In genomic region chr11:10414659-10415058, GRCh38 we compare ENCODE assay signal across 8 cellular contexts. TPM values are rescaled to one million over a fixed set of nuclear protein-coding genes. Genes with fewer than 3 reads are reported as not detected.
DNase-seq lines count a peak whose midpoint lies in the region; ATAC-seq and TF ChIP-seq lines count a peak whose summit lies in the region.

No MANE protein-coding gene starts in this region.

- H3K4me3 Mint-ChIP-seq in CD8-positive, alpha-beta memory T cell, result peak overlapping the region in 5 of 7 donors; percentile 25 to 60 (median 53)
- H3K4me3 Mint-ChIP-seq in naive thymus-derived CD8-positive, alpha-beta T cell, result peak overlapping the region in 7 of 10 donors; percentile 2 to 55 (median 31)

- peaks cover 25 to 27% (median 25%) of the 10 kb centered on the region in 3 donors for H3K4me1 Mint-ChIP-seq in CD8-positive, alpha-beta memory T cell
- H3K4me1 Mint-ChIP-seq in naive thymus-derived CD8-positive, alpha-beta T cell, result peaks cover 7 to 33% (median 29%) of the 10 kb centered on the region in 4 donors

- no peak overlapping the region for H3K27ac ChIP-seq in CD8-positive, alpha-beta memory T cell (ENCODE audit: low read depth, low read length)
- peak overlapping the region in 50 of 59 donors; percentile 5 to 88 (median 71) for H3K27ac ChIP-seq in dorsolateral prefrontal cortex

- H3K27ac Mint-ChIP-seq in CD8-positive, alpha-beta memory T cell, result peak overlapping the region in 3 of 8 donors; percentile 70 to 73 (median 73)
- peak overlapping the region in 3 of 10 donors; percentile 38 to 63 (median 49) for H3K27ac Mint-ChIP-seq in naive thymus-derived CD8-positive, alpha-beta T cell

- TF ChIP-seq CTCF in dorsolateral prefrontal cortex (IDR thresholded peaks at IDR 0.05 in 54 of 56, conservative IDR thresholded peaks at IDR 0.05 in 2 of 56; ENCODE audit: low read depth in 1 of 56, partially characterized antibody in 56 of 56), result no peak

- DNase-seq in CD8-positive, alpha-beta memory T cell, result no peak
- DNase-seq in MV-4-11 (lab: John Stamatoyannopoulos, UW), result peak; percentile 85
- DNase-seq in dorsolateral prefrontal cortex, result peak in 3 of 10 donors; percentile 32 to 61 (median 61)
- no peak for DNase-seq in naive thymus-derived CD8-positive, alpha-beta T cell
- no peak for DNase-seq in NCI-H2171 (lab: John Stamatoyannopoulos, UW)
- no peak for DNase-seq in ecto neural progenitor cell (ENCODE audit: low spot score)

- no peaks in the 10 kb centered on the region for H3K9me3 ChIP-seq in CD8-positive, alpha-beta memory T cell (ENCODE audit: low read length)

- H3K9me3 Mint-ChIP-seq in CD8-positive, alpha-beta memory T cell, result no peaks in the 10 kb centered on the region
- H3K9me3 Mint-ChIP-seq in naive thymus-derived CD8-positive, alpha-beta T cell, result no peaks in the 10 kb centered on the region

- no peaks in the 10 kb centered on the region for H3K27me3 ChIP-seq in CD8-positive, alpha-beta memory T cell (ENCODE audit: insufficient read depth, low read length, poor library complexity, severe bottlenecking)
- no peaks in the 10 kb centered on the region for H3K27me3 ChIP-seq in dorsolateral prefrontal cortex

- peaks cover 0 to 1% of the 10 kb centered on the region in 2 donors for H3K27me3 Mint-ChIP-seq in CD8-positive, alpha-beta memory T cell
- peaks cover 0 to 5% (median 0%) of the 10 kb centered on the region in 5 donors for H3K27me3 Mint-ChIP-seq in naive thymus-derived CD8-positive, alpha-beta T cell

- intact Hi-C loops in dorsolateral prefrontal cortex (cut with DNase I), result loop anchor here (5.0 kb wide), 4 partner anchors 38 to 238 kb away; partner anchors contain the start of gene RNF141 (in 2 of the 2)

- H3K36me3 Mint-ChIP-seq in CD8-positive, alpha-beta memory T cell, result no peaks in the 10 kb centered on the region
- H3K36me3 Mint-ChIP-seq in naive thymus-derived CD8-positive, alpha-beta T cell, result no peaks in the 10 kb centered on the region

- H3K4me3 ChIP-seq in CD8-positive, alpha-beta memory T cell (ENCODE audit: low read length), result no peak overlapping the region
- peak overlapping the region in 1 of 59 donors; percentile 10 for H3K4me3 ChIP-seq in dorsolateral prefrontal cortex

- CTCF ChIA-PET in CD8-positive, alpha-beta memory T cell (lab: Charles Lee), result interaction anchor here (1.2 to 2.8 kb wide), 6 partner anchors 12 to 323 kb away, joined by 3 to 32 read pairs (median 6); no protein-coding TSS in a partner anchor

- H3K36me3 ChIP-seq in CD8-positive, alpha-beta memory T cell (ENCODE audit: insufficient read depth, low read length), result no peaks in the 10 kb centered on the region

- POLR2A ChIA-PET in CD8-positive, alpha-beta memory T cell (lab: Charles Lee), result no interaction called here
- POLR2A ChIA-PET in naive thymus-derived CD8-positive, alpha-beta T cell (lab: Charles Lee), result interaction anchor here (1.0 to 2.7 kb wide), 4 partner anchors 41 to 239 kb away, joined by 3 to 10 read pairs (median 8); partner anchors contain the start of genes AMPD3 and RNF141

- peak in 1 of 2 donors; percentile 59 for ATAC-seq in naive thymus-derived CD8-positive, alpha-beta T cell
- ATAC-seq in HG03442 (IDR thresholded peaks at IDR 0.05; ENCODE audit: unreplicated experiment) (no peak), HG02852 (IDR thresholded peaks at IDR 0.05; ENCODE audit: unreplicated experiment) (no peak)

- H3K4me1 ChIP-seq in CD8-positive, alpha-beta memory T cell (ENCODE audit: insufficient read depth, low read length), result peaks cover 18% of the 10 kb centered on the region

RNA-seq across cellular contexts. Expression of gene AMPD3, which starts 40.4 kb away (rescaled TPM):
- 10 to 100 TPM; 10.8 to 12.2 TPM for total RNA-seq in CD8-positive, alpha-beta memory T cell
- polyA plus RNA-seq in CD8-positive, alpha-beta memory T cell, result 12.0 TPM
- 10 to 100 TPM; 14.7 to 74.3 (median 28.6) TPM for total RNA-seq in dorsolateral prefrontal cortex
- total RNA-seq in naive thymus-derived CD8-positive, alpha-beta T cell, result 10 to 100 TPM; 24.9 to 28.0 TPM
- 10 to 100 TPM in 2 of 3 donors, 1 to 10 TPM in 1; 4.3 to 14.2 (median 10.6) TPM for polyA plus RNA-seq in naive thymus-derived CD8-positive, alpha-beta T cell
